In the genomic region with DNA sequence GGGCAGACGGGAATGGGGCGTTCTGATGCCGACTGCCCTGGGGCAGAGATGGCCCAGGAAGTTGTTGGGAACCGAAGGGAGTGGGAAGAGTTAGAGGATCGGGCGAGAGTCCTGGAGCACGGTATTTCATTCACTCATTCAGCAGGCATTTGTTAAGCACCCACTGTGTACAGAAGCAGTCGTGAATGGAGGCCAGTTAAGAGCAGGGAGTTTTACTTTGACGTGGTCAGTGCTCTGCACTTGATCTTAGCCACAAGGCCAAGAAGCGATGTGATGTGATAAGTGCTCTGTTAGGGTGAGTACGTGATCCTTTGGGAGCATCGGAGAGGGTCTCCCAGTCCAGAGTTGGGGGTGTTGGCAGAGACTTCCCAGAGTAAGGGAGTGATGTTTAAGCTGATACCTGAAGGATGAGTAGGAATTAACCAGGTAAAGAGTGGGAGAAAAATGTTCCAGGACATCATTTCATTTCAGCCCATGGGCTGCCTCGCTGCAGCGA, we compare ENCODE assay signal across 8 cellular contexts. TPM values are rescaled to one million over a fixed set of nuclear protein-coding genes. Genes with fewer than 3 reads are reported as not detected.
A peak's percentile ranks its signal among the peaks of the same experiment; 100 is the strongest.
DNase-seq lines count a peak whose midpoint lies in the region; ATAC-seq lines count a peak whose summit lies in the region.

No MANE protein-coding gene starts in this region.

- no peak for DNase-seq in activated naive CD8-positive, alpha-beta T cell treated with anti-CD3 and anti-CD28 coated beads, Interleukin-2, amount 10 ng/mL, durations not matched to agents 7 days and 5 days
- DNase-seq in medulla oblongata (ENCODE audit: extremely low spot score) (peak; percentile 11), aorta (peak in 1 of 2 donors; percentile 0), NCI-H526 (lab: John Stamatoyannopoulos, UW) (no peak), iPS-NIHi7 (ENCODE audit: extremely low spot score) (no peak), putamen (ENCODE audit: low spot score) (no peak)

- peak overlapping the region; percentile 38 to 62 for H3K4me3 ChIP-seq in aorta (ENCODE audit: low read length in 2 of 2)

- H3K36me3 Mint-ChIP-seq in activated naive CD8-positive, alpha-beta T cell treated with anti-CD3 and anti-CD28 coated beads, Interleukin-2, amount 10 ng/mL, durations not matched to agents 7 days and 5 days: peaks cover 20% of the 10 kb centered on the region

- intact Hi-C loops in aorta (cut with DNase I): no loop called here

- no peaks in the 10 kb centered on the region for H3K9me3 ChIP-seq in aorta (ENCODE audit: control insufficient read depth, low read length)

- H3K9me3 Mint-ChIP-seq in activated naive CD8-positive, alpha-beta T cell treated with anti-CD3 and anti-CD28 coated beads, Interleukin-2, amount 10 ng/mL, durations not matched to agents 7 days and 5 days: no peaks in the 10 kb centered on the region

- H3K27me3 Mint-ChIP-seq in activated naive CD8-positive, alpha-beta T cell treated with anti-CD3 and anti-CD28 coated beads, Interleukin-2, amount 10 ng/mL, durations not matched to agents 7 days and 5 days: no peaks in the 10 kb centered on the region

- ATAC-seq in GM18502 (IDR thresholded peaks at IDR 0.05; ENCODE audit: poor library complexity, unreplicated experiment) (peak; percentile 8), HG02870 (IDR thresholded peaks at IDR 0.05; ENCODE audit: unreplicated experiment) (peak; percentile 20), aorta (ENCODE audit: low FRiP score) (no peak)
- peak; percentile 10 for ATAC-seq in activated naive CD8-positive, alpha-beta T cell treated with anti-CD3 and anti-CD28 coated beads, Interleukin-2, amount 10 ng/mL, durations not matched to agents 7 days and 5 days (ENCODE audit: low read depth)

- WGBS in aorta, 2 donors: 26 to 27% methylated on average over 14 of the region's 14 CpGs

- no peaks in the 10 kb centered on the region for H3K27me3 ChIP-seq in aorta (ENCODE audit: control insufficient read depth in 1 of 2, insufficient read depth in 2 of 2, low read length in 1 of 2)

- POLR2A ChIA-PET in activated naive CD8-positive, alpha-beta T cell treated with anti-CD3 and anti-CD28 coated beads, Interleukin-2, amount 10 ng/mL, durations not matched to agents 7 days and 5 days (lab: Charles Lee): interaction anchor here (0.6 to 0.9 kb wide), 2 partner anchors 16 to 1878 kb away, joined by 3 read pairs; no protein-coding TSS in a partner anchor

- no peaks in the 10 kb centered on the region for H3K4me1 ChIP-seq in aorta (ENCODE audit: control insufficient read depth in 1 of 2, insufficient read depth in 2 of 2, low read length in 2 of 2)

- peaks cover 32% of the 10 kb centered on the region for H3K4me1 Mint-ChIP-seq in activated naive CD8-positive, alpha-beta T cell treated with anti-CD3 and anti-CD28 coated beads, Interleukin-2, amount 10 ng/mL, durations not matched to agents 7 days and 5 days

- H3K4me3 Mint-ChIP-seq in activated naive CD8-positive, alpha-beta T cell treated with anti-CD3 and anti-CD28 coated beads, Interleukin-2, amount 10 ng/mL, durations not matched to agents 7 days and 5 days: peak overlapping the region; percentile 96

- peak overlapping the region in 1 of 2 donors; percentile 56 for H3K27ac ChIP-seq in aorta (ENCODE audit: low read depth in 1 of 2, low read length in 2 of 2)

- peak overlapping the region; percentile 97 for H3K27ac Mint-ChIP-seq in activated naive CD8-positive, alpha-beta T cell treated with anti-CD3 and anti-CD28 coated beads, Interleukin-2, amount 10 ng/mL, durations not matched to agents 7 days and 5 days

- peaks cover 0 to 2% of the 10 kb centered on the region in 2 donors for H3K36me3 ChIP-seq in aorta (ENCODE audit: control insufficient read depth in 1 of 2, insufficient read depth in 2 of 2, low read length in 1 of 2)

RNA-seq across cellular contexts. Expression of gene ZFYVE27, which starts 0.9 kb away (rescaled TPM):
- 10 to 100 TPM; 36.9 to 43.4 TPM for total RNA-seq in activated naive CD8-positive, alpha-beta T cell treated with anti-CD3 and anti-CD28 coated beads, Interleukin-2, amount 10 ng/mL, durations not matched to agents 7 days and 5 days
- total RNA-seq in aorta: 10 to 100 TPM; 23.0 to 33.2 TPM
- 10 to 100 TPM in 1 of 2 donors, 1 to 10 TPM in 1; 6.1 to 24.6 TPM for polyA plus RNA-seq in aorta

RNA-seq across cellular contexts. Expression of gene MARVELD1, which starts 24.3 kb away (rescaled TPM):
- 1 to 10 TPM; 2.6 to 3.3 TPM for total RNA-seq in activated naive CD8-positive, alpha-beta T cell treated with anti-CD3 and anti-CD28 coated beads, Interleukin-2, amount 10 ng/mL, durations not matched to agents 7 days and 5 days
- 10 to 100 TPM; 87.4 to 92.4 TPM for total RNA-seq in aorta
- polyA plus RNA-seq in aorta: 10 to 100 TPM; 48.1 to 85.8 TPM

RNA-seq across cellular contexts. Expression of gene SFRP5, which starts 34.0 kb away (rescaled TPM):
- total RNA-seq in activated naive CD8-positive, alpha-beta T cell treated with anti-CD3 and anti-CD28 coated beads, Interleukin-2, amount 10 ng/mL, durations not matched to agents 7 days and 5 days: under 1 TPM; 0.22 to 0.23 TPM
- total RNA-seq in aorta: 1 to 10 TPM; 1.4 to 3.7 TPM
- 1 to 10 TPM in 1 of 2 donors, under 1 TPM in 1; 0.36 to 8.8 TPM for polyA plus RNA-seq in aorta

RNA-seq across cellular contexts. Expression of gene AVPI1, which starts 50.8 kb away (rescaled TPM):
- 1 to 10 TPM; 2.4 to 2.9 TPM for total RNA-seq in activated naive CD8-positive, alpha-beta T cell treated with anti-CD3 and anti-CD28 coated beads, Interleukin-2, amount 10 ng/mL, durations not matched to agents 7 days and 5 days
- total RNA-seq in aorta: 10 to 100 TPM; 17.1 to 18.3 TPM
- polyA plus RNA-seq in aorta: 10 to 100 TPM; 12.4 to 15.1 TPM

Comparison
In these comparisons a context has a peak if more than half of its experiments do, and no peak if none do; other contexts are left out.
1. RNA of gene MARVELD1, which starts 24.3 kb away (total RNA-seq): 87.4 to 92.4 TPM in aorta; 2.6 to 3.3 TPM in activated naive CD8-positive, alpha-beta T cell treated with anti-CD3 and anti-CD28 coated beads, Interleukin-2, amount 10 ng/mL, durations not matched to agents 7 days and 5 days; every median in the first group is over 10 times any median in the second.